Comparison of ENCODE assay signal across 8 cellular contexts in the genomic region with DNA sequence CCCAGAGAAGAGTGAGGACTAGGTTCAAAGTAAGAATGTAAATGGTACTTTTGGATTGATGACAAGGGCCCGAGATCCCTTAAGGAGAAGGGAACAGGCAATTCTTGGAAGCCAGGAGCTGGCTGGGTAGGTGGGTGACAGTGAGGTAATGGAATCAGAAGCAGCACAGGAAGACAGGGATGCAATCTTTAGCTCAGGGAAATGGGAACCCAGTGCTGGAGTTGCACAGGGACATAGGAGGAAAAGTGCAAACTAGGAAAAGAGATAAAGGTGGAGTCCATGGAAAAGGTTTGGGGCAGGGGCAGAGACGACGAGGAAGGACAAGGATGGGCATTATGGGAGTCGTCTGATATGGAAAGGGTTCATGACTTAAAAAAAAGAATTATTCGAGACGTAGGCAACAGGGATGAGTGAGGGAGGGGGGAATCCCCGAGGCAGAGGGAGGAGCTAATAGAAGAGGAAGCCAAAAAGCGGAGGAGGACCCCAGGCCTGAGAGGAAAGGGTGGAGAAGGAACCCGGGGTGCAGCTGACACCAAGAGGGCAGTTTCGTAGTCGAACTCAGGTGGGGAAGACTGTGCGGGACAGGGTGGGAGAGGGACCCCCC. TPM values are rescaled to one million over a fixed set of nuclear protein-coding genes. Genes with fewer than 3 reads are reported as not detected.
DNase-seq lines count a peak whose midpoint lies in the region; ATAC-seq and TF ChIP-seq lines count a peak whose summit lies in the region.

No MANE protein-coding gene starts in this region.

- H3K4me1 Mint-ChIP-seq in osteocyte (ENCODE audit: unreplicated experiment), result peaks cover 20% of the 10 kb centered on the region

- H3K9me3 Mint-ChIP-seq in osteocyte (ENCODE audit: unreplicated experiment), result no peaks in the 10 kb centered on the region

- peak overlapping the region; percentile 99 for H3K27ac Mint-ChIP-seq in osteocyte (ENCODE audit: unreplicated experiment)

- peak; percentile 55 for ATAC-seq in HG02840 (IDR thresholded peaks at IDR 0.05; ENCODE audit: low FRiP score, unreplicated experiment)

- TF ChIP-seq CTCF in osteocyte (IDR thresholded peaks at IDR 0.05), result no peak

- no peaks in the 10 kb centered on the region for H3K27me3 Mint-ChIP-seq in osteocyte (ENCODE audit: unreplicated experiment)

- H3K36me3 Mint-ChIP-seq in osteocyte (ENCODE audit: unreplicated experiment), result peaks cover 3% of the 10 kb centered on the region

- H3K9me3 ChIP-seq in NT2/D1 (ENCODE audit: insufficient read depth, low read length), result no peaks in the 10 kb centered on the region

- WGBS in urinary bladder, result 1% methylated on average over 12 of the region's 12 CpGs

- H3K27ac ChIP-seq in urinary bladder (ENCODE audit: low read depth), result peak overlapping the region; percentile 79

- DNase-seq in activated gamma-delta T cell treated with Interleukin-2 at 50 U/mL for 16 hours (peak; percentile 30), activated gamma-delta T cell (lab: John Stamatoyannopoulos, UW) (no peak), NT2/D1 (ENCODE audit: low read depth, low spot score) (no peak), glomerular visceral epithelial cell (ENCODE audit: extremely low spot score) (peak; percentile 47), osteocyte (ENCODE audit: extremely low spot score, unreplicated experiment) (no peak)
- DNase-seq in activated gamma-delta T cell treated with anti-CD3 and anti-CD28 coated beads, Interleukin-2, amount 50 U/mL, for 16 hours (ENCODE audit: low read depth), result peak; percentile 32

- H3K9ac ChIP-seq in NT2/D1 (ENCODE audit: insufficient read length, low read depth), result peak overlapping the region; percentile 80

- H3K4me3 ChIP-seq in NT2/D1 (ENCODE audit: insufficient read length, low read depth) (peak overlapping the region; percentile 80), urinary bladder (ENCODE audit: low read depth, low read length) (peak overlapping the region; percentile 96)

- H3K36me3 ChIP-seq in NT2/D1 (ENCODE audit: insufficient read depth, insufficient read length, low read length), result peaks cover 32% of the 10 kb centered on the region
- H3K36me3 ChIP-seq in urinary bladder (ENCODE audit: insufficient read depth), result no peaks in the 10 kb centered on the region

- H3K4me3 Mint-ChIP-seq in osteocyte (ENCODE audit: unreplicated experiment), result peak overlapping the region; percentile 94

- no peaks in the 10 kb centered on the region for H3K27me3 ChIP-seq in NT2/D1 (ENCODE audit: insufficient read depth, insufficient read length)

- H3K4me1 ChIP-seq in NT2/D1 (ENCODE audit: insufficient read depth, insufficient read length), result no peaks in the 10 kb centered on the region
- H3K4me1 ChIP-seq in urinary bladder (ENCODE audit: insufficient read depth), result no peaks in the 10 kb centered on the region

RNA-seq across cellular contexts. Expression of gene PI4KB, which starts 0.5 kb away (rescaled TPM):
- total RNA-seq in osteocyte (66.9 and 74.1 TPM in 2 replicates), urinary bladder (26.5 TPM)
- 45.5 TPM for polyA plus RNA-seq in urinary bladder

RNA-seq across cellular contexts. Expression of gene RFX5, which starts 20.3 kb away (rescaled TPM):
- total RNA-seq in osteocyte (36.7 and 37.9 TPM in 2 replicates), urinary bladder (42.9 TPM)
- polyA plus RNA-seq in urinary bladder, result 31.2 TPM

RNA-seq across cellular contexts. Expression of gene ZNF687, which starts 44.6 kb away (rescaled TPM):
- total RNA-seq in osteocyte, result 23.7 and 25.9 TPM in 2 replicates
- total RNA-seq in urinary bladder, result 8.1 TPM
- polyA plus RNA-seq in urinary bladder, result 15.9 TPM

RNA-seq across cellular contexts. Expression of gene SELENBP1, which starts 45.8 kb away (rescaled TPM):
- total RNA-seq in osteocyte (8.1 and 10.2 TPM in 2 replicates), urinary bladder (32.9 TPM)
- 82.8 TPM for polyA plus RNA-seq in urinary bladder

Comparison
In these comparisons a context has a peak if more than half of its experiments do, and no peak if none do; other contexts are left out.
1. DNase-seq: peak in activated gamma-delta T cell treated with Interleukin-2 at 50 U/mL for 16 hours (single experiment), activated gamma-delta T cell treated with anti-CD3 and anti-CD28 coated beads, Interleukin-2, amount 50 U/mL, for 16 hours (single experiment) and glomerular visceral epithelial cell (single experiment); none in activated gamma-delta T cell (single experiment), NT2/D1 (single experiment) and osteocyte (single experiment).